8 cellular contexts compared by ENCODE assay signal in genomic region chr4:177596035-177596434, GRCh38.
A peak's percentile ranks its signal among the peaks of the same experiment; 100 is the strongest.
DNase-seq lines count a peak whose midpoint lies in the region; ATAC-seq and TF ChIP-seq lines count a peak whose summit lies in the region.

No MANE protein-coding gene starts in this region.

- intact Hi-C loops in psoas muscle (cut with DNase I) = no loop called here

- WGBS in psoas muscle, 3 donors = 37 to 58% (median 46%) methylated on average over 4 of the region's 4 CpGs

- H3K4me3 ChIP-seq in psoas muscle = no peak overlapping the region

- H3K9me3 ChIP-seq in psoas muscle = no peaks in the 10 kb centered on the region

- DNase-seq in GM04504 (ENCODE audit: low read depth) (peak; percentile 42), NOMO-1 treated with dmso at 0.1 percent for 144 hours (lab: John Stamatoyannopoulos, UW; ENCODE audit: unreplicated experiment) (peak; percentile 3), caudate nucleus (lab: John Stamatoyannopoulos, UW) (peak in 47 of 61 donors; percentile 2 to 87 (median 36)), psoas muscle (peak; percentile 29 to 53), NCI-H1436 (lab: John Stamatoyannopoulos, UW) (no peak), germinal center (ENCODE audit: low spot score) (no peak), DMS153 (lab: John Stamatoyannopoulos, UW) (no peak)

- no peak for TF ChIP-seq CTCF in psoas muscle (IDR thresholded peaks at IDR 0.05)

- no peaks in the 10 kb centered on the region for H3K27me3 ChIP-seq in psoas muscle (ENCODE audit: insufficient read depth in 3 of 3, low read length in 2 of 3)

- no peak overlapping the region for H3K27ac ChIP-seq in caudate nucleus (ENCODE audit: low read depth, low read length)
- H3K27ac ChIP-seq in psoas muscle = no peak overlapping the region

- H3K36me3 ChIP-seq in psoas muscle (ENCODE audit: insufficient read depth in 1 of 2, low read depth in 1 of 2) = no peaks in the 10 kb centered on the region

- ATAC-seq in psoas muscle (peak; percentile 69 to 97 (median 88)), GM21515 (IDR thresholded peaks at IDR 0.05; ENCODE audit: unreplicated experiment) (no peak)

- no peaks in the 10 kb centered on the region for H3K4me1 ChIP-seq in psoas muscle

Comparison
In these comparisons a context has a peak if more than half of its experiments do, and no peak if none do; other contexts are left out.
1. DNase-seq: peak in GM04504 (single experiment), NOMO-1 treated with dmso at 0.1 percent for 144 hours (single experiment), caudate nucleus (47 of 61) and psoas muscle (2 of 2); none in NCI-H1436 (single experiment), germinal center (single experiment) and DMS153 (single experiment).